In genomic region chr21:43262427-43262826, GRCh38 we compare ENCODE assay signal across 13 cellular contexts.
DNase-seq lines count a peak whose midpoint lies in the region; ATAC-seq and TF ChIP-seq lines count a peak whose summit lies in the region.
"Had no signal": no experiment of that assay in that cellular context is flagged by ENCODE, and none has a peak within 500 bp of the region (broad histone marks: within the 10 kb centered on the region; RNA-seq: fewer than 3 reads in every experiment).

No MANE protein-coding gene starts in this region.

- H3K4me3 ChIP-seq in BE2C (ENCODE audit: low read depth, low read length) (no peak overlapping the region), heart left ventricle (no peak overlapping the region), neural cell (ENCODE audit: low read length) (no peak overlapping the region)
- H3K4me3 ChIP-seq: skin epidermis had no signal

- H3K27me3 Mint-ChIP-seq in CD14-positive monocyte (ENCODE audit: low read depth in 3 of 3): peaks cover 0 to 7% (median 2%) of the 10 kb centered on the region in 3 donors
- H3K27me3 Mint-ChIP-seq: activated naive CD8-positive, alpha-beta T cell had no signal

- peaks cover 0 to 6% (median 0%) of the 10 kb centered on the region in 7 donors for H3K9me3 Mint-ChIP-seq in CD14-positive monocyte
- H3K9me3 Mint-ChIP-seq: activated CD4-positive, alpha-beta T cell treated with anti-CD3 and anti-CD28 coated beads, Interleukin-2, amount 10 ng/mL, durations not matched to agents 24 days and 14 days had no signal

- TF ChIP-seq CTCF in BE2C (IDR thresholded peaks at IDR 0.05; ENCODE audit: low read depth, low read length): no peak
- no peak for TF ChIP-seq CTCF in heart left ventricle (IDR thresholded peaks at IDR 0.05)
- no peak for TF ChIP-seq CTCF in neural cell (IDR thresholded peaks at IDR 0.05; ENCODE audit: poor library complexity, severe bottlenecking)
- no peak for TF ChIP-seq CTCF in CD14-positive monocyte (IDR thresholded peaks at IDR 0.05)

- DNase-seq in BE2C (peak; percentile 29), astrocyte of the hippocampus (ENCODE audit: low read depth, low spot score) (peak; percentile 33), heart left ventricle (peak in 3 of 5 donors; percentile 4 to 21 (median 15)), CD14-positive monocyte (ENCODE audit: low spot score) (no peak), foreskin melanocyte (no peak), globus pallidus (ENCODE audit: low spot score) (no peak)
- DNase-seq: activated CD4-positive, alpha-beta T cell treated with anti-CD3 and anti-CD28 coated beads, Interleukin-2, amount 10 ng/mL, durations not matched to agents 24 days and 14 days; AML-193; effector CD8-positive, alpha-beta T cell had no signal

- no peak overlapping the region for H3K4me2 ChIP-seq in neural cell (ENCODE audit: low read length)

- H2AFZ ChIP-seq in neural cell (ENCODE audit: low read depth, low read length): no peak overlapping the region

- peak overlapping the region in 1 of 7 donors; percentile 3 for H3K27ac Mint-ChIP-seq in CD14-positive monocyte
- H3K27ac Mint-ChIP-seq: activated CD4-positive, alpha-beta T cell treated with anti-CD3 and anti-CD28 coated beads, Interleukin-2, amount 10 ng/mL, durations not matched to agents 24 days and 14 days; activated naive CD8-positive, alpha-beta T cell had no signal

- H3F3A ChIP-seq in neural cell (ENCODE audit: insufficient read depth, low read length, poor library complexity, severe bottlenecking): no peaks in the 10 kb centered on the region

- no peak for TF ChIP-seq RAD21 in neural cell (conservative IDR thresholded peaks at IDR 0.05)

- no peak overlapping the region for H3K4me3 Mint-ChIP-seq in CD14-positive monocyte
- H3K4me3 Mint-ChIP-seq: activated CD4-positive, alpha-beta T cell treated with anti-CD3 and anti-CD28 coated beads, Interleukin-2, amount 10 ng/mL, durations not matched to agents 24 days and 14 days; activated naive CD8-positive, alpha-beta T cell had no signal

- no peak for TF ChIP-seq EP300 in neural cell (conservative IDR thresholded peaks at IDR 0.05; ENCODE audit: poor library complexity, severe bottlenecking)

- H3K9ac ChIP-seq in neural cell (ENCODE audit: low read length): no peak overlapping the region

- H3K36me3 Mint-ChIP-seq in CD14-positive monocyte: no peaks in the 10 kb centered on the region
- H3K36me3 Mint-ChIP-seq: activated naive CD8-positive, alpha-beta T cell had no signal

- H3K36me3 ChIP-seq in BE2C: no peaks in the 10 kb centered on the region
- H3K36me3 ChIP-seq in heart left ventricle: no peaks in the 10 kb centered on the region
- no peaks in the 10 kb centered on the region for H3K36me3 ChIP-seq in neural cell (ENCODE audit: insufficient read depth, low read length)

- H3K9me2 ChIP-seq in neural cell (ENCODE audit: insufficient read depth, low read length): no peaks in the 10 kb centered on the region

- TF ChIP-seq POLR2A in heart left ventricle (IDR thresholded peaks at IDR 0.05): no peak

- no peak overlapping the region for H3K27ac ChIP-seq in heart left ventricle
- H3K27ac ChIP-seq in neural cell (ENCODE audit: low read length): no peak overlapping the region
- H3K27ac ChIP-seq: skin epidermis had no signal

- H3K27me3 ChIP-seq in BE2C: no peaks in the 10 kb centered on the region
- no peaks in the 10 kb centered on the region for H3K27me3 ChIP-seq in heart left ventricle
- H3K27me3 ChIP-seq in neural cell (ENCODE audit: insufficient read depth, low read depth, low read length): no peaks in the 10 kb centered on the region

- intact Hi-C loops in heart left ventricle (cut with DNase I) (no loop called here), CD14-positive monocyte (cut with micrococcal nuclease) (no loop called here)

- ATAC-seq in heart left ventricle: peak; percentile 58 to 90 (median 68)
- no peak for ATAC-seq in GM21367 (IDR thresholded peaks at IDR 0.05; ENCODE audit: unreplicated experiment)

- H3K79me2 ChIP-seq in neural cell (replicated peaks; ENCODE audit: insufficient read depth, low read length): no peaks in the 10 kb centered on the region

- H3K4me1 ChIP-seq in BE2C: no peaks in the 10 kb centered on the region
- H3K4me1 ChIP-seq in heart left ventricle: no peaks in the 10 kb centered on the region

- WGBS in heart left ventricle, 4 donors: 47 to 95% (median 82%) methylated on average over 1 of the region's 1 CpG

- peaks cover 4% of the 10 kb centered on the region for H3K4me1 Mint-ChIP-seq in CD14-positive monocyte
- H3K4me1 Mint-ChIP-seq: activated CD4-positive, alpha-beta T cell treated with anti-CD3 and anti-CD28 coated beads, Interleukin-2, amount 10 ng/mL, durations not matched to agents 24 days and 14 days had no signal

- H4K20me1 ChIP-seq in neural cell (ENCODE audit: insufficient read depth): no peaks in the 10 kb centered on the region

- H3K9me3 ChIP-seq in BE2C (no peaks in the 10 kb centered on the region), heart left ventricle (no peaks in the 10 kb centered on the region), neural cell (ENCODE audit: low read length) (no peaks in the 10 kb centered on the region)

TF ChIP-seq in neural cell, 6 proteins besides CTCF, POLR2A, EP300 and RAD21:
- TF ChIP-seq REST (IDR thresholded peaks at IDR 0.05; ENCODE audit: borderline replicate concordance) (no peak), SMC3 (conservative IDR thresholded peaks at IDR 0.05; ENCODE audit: poor library complexity) (no peak), EZH2 (IDR thresholded peaks at IDR 0.05; ENCODE audit: borderline replicate concordance, insufficient read depth, low read length, poor library complexity, severe bottlenecking) (peak; percentile 72)
TF ChIP-seq in neural cell: peak in this region for 1.

Comparison
In these comparisons a context has a peak if more than half of its experiments do, and no peak if none do; other contexts are left out.
1. DNase-seq: peak in BE2C (single experiment), astrocyte of the hippocampus (single experiment) and heart left ventricle (3 of 5); none in CD14-positive monocyte (single experiment), foreskin melanocyte (single experiment) and globus pallidus (single experiment).